8 cellular contexts compared by ENCODE assay signal in the genomic region with DNA sequence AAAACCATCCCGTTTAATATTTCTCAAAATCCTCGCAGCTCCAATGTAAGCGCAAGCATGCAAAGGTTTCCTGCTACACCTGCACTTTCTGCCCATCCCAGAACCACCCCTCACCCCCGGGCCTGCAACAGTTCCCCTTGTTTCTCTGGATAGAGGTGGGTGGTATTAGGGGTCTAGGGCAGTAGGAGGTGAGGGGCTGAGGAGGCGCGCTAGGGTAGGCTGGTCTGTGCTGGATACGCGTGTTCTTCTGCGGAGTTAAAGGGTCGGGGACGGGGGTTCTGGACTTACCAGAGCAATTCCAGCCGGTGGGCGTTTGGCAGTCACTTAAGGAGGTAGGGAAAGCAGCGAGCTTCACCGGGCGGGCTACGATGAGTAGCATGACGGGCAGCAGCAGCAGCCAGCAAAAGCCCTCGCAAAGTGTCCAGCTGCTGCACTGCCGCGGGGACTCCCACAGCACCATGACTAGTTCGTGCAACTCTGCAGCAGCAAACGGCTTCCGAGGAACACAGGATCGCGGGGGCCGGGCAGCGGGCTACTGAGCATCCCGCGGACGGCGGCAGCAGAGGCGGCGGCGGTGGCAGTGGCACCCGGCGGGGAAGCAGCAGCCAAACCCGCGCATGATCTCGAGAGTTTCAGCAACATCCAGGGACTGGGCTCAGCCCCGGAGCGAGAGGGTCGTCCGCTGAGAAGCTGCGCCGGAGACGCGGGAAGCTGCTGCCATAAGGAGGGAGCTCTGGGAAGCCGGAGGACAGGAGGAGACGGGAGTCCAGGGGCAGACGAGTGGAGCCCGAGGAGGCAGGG. TPM values are rescaled to one million over a fixed set of nuclear protein-coding genes. Genes with fewer than 3 reads are reported as not detected.
DNase-seq lines count a peak whose midpoint lies in the region; ATAC-seq and TF ChIP-seq lines count a peak whose summit lies in the region.

No MANE protein-coding gene starts in this region.

- H3K4me3 Mint-ChIP-seq in activated CD4-positive, alpha-beta memory T cell treated with anti-CD3 and anti-CD28 coated beads, Interleukin-2, amount 10 ng/mL, durations not matched to agents 7 days and 5 days = peak overlapping the region; percentile 65

- no peaks in the 10 kb centered on the region for H3K36me3 Mint-ChIP-seq in activated CD4-positive, alpha-beta memory T cell treated with anti-CD3 and anti-CD28 coated beads, Interleukin-2, amount 10 ng/mL, durations not matched to agents 7 days and 5 days (ENCODE audit: low read depth)

- DNase-seq in HPDE6-E6E7 (ENCODE audit: extremely low spot score) (peak; percentile 7), fibroblast of peridontal ligament (ENCODE audit: extremely low read depth) (peak; percentile 11), occipital lobe (lab: John Stamatoyannopoulos, UW) (peak; percentile 65), MV-4-11 (lab: John Stamatoyannopoulos, UW) (no peak)
- DNase-seq in activated CD4-positive, alpha-beta memory T cell treated with anti-CD3 and anti-CD28 coated beads, Interleukin-2, amount 10 ng/mL, durations not matched to agents 7 days and 5 days = peak; percentile 21

- no peaks in the 10 kb centered on the region for H3K9me3 Mint-ChIP-seq in activated CD4-positive, alpha-beta memory T cell treated with anti-CD3 and anti-CD28 coated beads, Interleukin-2, amount 10 ng/mL, durations not matched to agents 7 days and 5 days

- H3K4me1 Mint-ChIP-seq in activated CD4-positive, alpha-beta memory T cell treated with anti-CD3 and anti-CD28 coated beads, Interleukin-2, amount 10 ng/mL, durations not matched to agents 7 days and 5 days = peaks cover 30% of the 10 kb centered on the region

- CTCF ChIA-PET in activated CD4-positive, alpha-beta memory T cell treated with anti-CD3 and anti-CD28 coated beads, Interleukin-2, amount 10 ng/mL, durations not matched to agents 7 days and 5 days (lab: Charles Lee) = no interaction called here

- no peak overlapping the region for H3K27ac Mint-ChIP-seq in activated CD4-positive, alpha-beta memory T cell treated with anti-CD3 and anti-CD28 coated beads, Interleukin-2, amount 10 ng/mL, durations not matched to agents 7 days and 5 days

- POLR2A ChIA-PET in activated CD4-positive, alpha-beta memory T cell treated with anti-CD3 and anti-CD28 coated beads, Interleukin-2, amount 10 ng/mL, durations not matched to agents 7 days and 5 days (lab: Charles Lee) = no interaction called here

- TF ChIP-seq CTCF in 22Rv1 (IDR thresholded peaks at IDR 0.05) = no peak

- ATAC-seq in GM19328 (IDR thresholded peaks at IDR 0.05; ENCODE audit: unreplicated experiment) (peak; percentile 11), HG03565 (IDR thresholded peaks at IDR 0.05; ENCODE audit: unreplicated experiment) (no peak)

- H3K27ac ChIP-seq in 22Rv1 = peak overlapping the region; percentile 71

- H3K27me3 Mint-ChIP-seq in activated CD4-positive, alpha-beta memory T cell treated with anti-CD3 and anti-CD28 coated beads, Interleukin-2, amount 10 ng/mL, durations not matched to agents 7 days and 5 days = peaks cover 69% of the 10 kb centered on the region

RNA-seq across cellular contexts. Expression of a gene that starts 0.5 kb away (rescaled TPM):
- not detected for total RNA-seq in activated CD4-positive, alpha-beta memory T cell treated with anti-CD3 and anti-CD28 coated beads, Interleukin-2, amount 10 ng/mL, durations not matched to agents 7 days and 5 days
- total RNA-seq in occipital lobe = 50.4 TPM

Comparison
In these comparisons a context has a peak if more than half of its experiments do, and no peak if none do; other contexts are left out.
1. RNA of a gene that starts 0.5 kb away (total RNA-seq): 50.4 TPM in occipital lobe (single experiment); not detected in activated CD4-positive, alpha-beta memory T cell treated with anti-CD3 and anti-CD28 coated beads, Interleukin-2, amount 10 ng/mL, durations not matched to agents 7 days and 5 days; every median in the first group is over 10 times any median in the second.